In genomic region chr2:85063981-85064599, GRCh38 we compare ENCODE assay signal across 25 cellular contexts.
"Had no signal": no experiment of that assay in that cellular context is flagged by ENCODE, and none has a peak within 500 bp of the region (broad histone marks: within the 10 kb centered on the region; RNA-seq: fewer than 3 reads in every experiment).

No MANE protein-coding gene starts in this region.

- H3K27ac Mint-ChIP-seq: activated CD4-positive, alpha-beta memory T cell treated with anti-CD3 and anti-CD28 coated beads, Interleukin-2, amount 10 ng/mL, durations not matched to agents 7 days and 5 days; activated CD4-positive, alpha-beta T cell treated with anti-CD3 and anti-CD28 coated beads for 36 hours; activated T-cell treated with anti-CD3 and anti-CD28 coated beads, Interleukin-2, amount 50 U/mL, for 72 hours; activated T-helper 2 cell treated with anti-CD3 and anti-CD28 coated beads, Interferon-gamma antibody, Interleukin-2, Interleukin-4, amounts not matched to agents 10 μg/mL and 5 μg/mL and 100 μg/mL, durations not matched to agents 14 hours and 24 hours and 36 hours had no signal

- DNase-seq: activated CD4-positive, alpha-beta memory T cell treated with anti-CD3 and anti-CD28 coated beads, Interleukin-2, amount 10 ng/mL, durations not matched to agents 7 days and 5 days; activated CD4-positive, alpha-beta T cell treated with anti-CD3 and anti-CD28 coated beads for 36 hours; activated CD4-positive, alpha-beta T cell treated with anti-CD3 and anti-CD28 coated beads, Interleukin-2, amount 50 U/mL, for 1 hour; activated CD4-positive, CD25-positive, alpha-beta regulatory T cell; activated gamma-delta T cell treated with Interleukin-2 at 50 U/mL for 16 hours; activated naive CD4-positive, alpha-beta T cell treated with anti-CD3 and anti-CD28 coated beads, Interleukin-2, amount 50 U/mL, for 16 hours; activated T-cell treated with anti-CD3 and anti-CD28 coated beads for 4 hours; activated T-cell treated with anti-CD3 and anti-CD28 coated beads, Interleukin-2, amount 50 U/mL, for 72 hours; brain microvascular endothelial cell; MG63; MV-4-11; NCI-H1092 treated with DMSO at 0.1 percent for 48 hours; NCI-H1436; NCI-H187; NCI-H2081; NCI-H510A treated with DMSO at 0.1 percent for 48 hours; NCI-H69; NK-92 treated with Interleukin-12 subunit alpha and Interleukin-12 subunit beta, amount 100 ng/mL, for 24 hours; OCI-M1; RPMI8226; SK-N-SH; T-helper 1 cell had no signal

- H3K9me3 Mint-ChIP-seq: activated CD4-positive, alpha-beta memory T cell treated with anti-CD3 and anti-CD28 coated beads, Interleukin-2, amount 10 ng/mL, durations not matched to agents 7 days and 5 days; activated T-cell treated with anti-CD3 and anti-CD28 coated beads, Interleukin-2, amount 50 U/mL, for 72 hours; activated T-helper 2 cell treated with anti-CD3 and anti-CD28 coated beads, Interferon-gamma antibody, Interleukin-2, Interleukin-4, amounts not matched to agents 10 μg/mL and 5 μg/mL and 100 μg/mL, durations not matched to agents 14 hours and 24 hours and 36 hours had no signal

- ATAC-seq: activated CD4-positive, alpha-beta T cell treated with anti-CD3 and anti-CD28 coated beads for 36 hours; activated T-cell treated with anti-CD3 and anti-CD28 coated beads, Interleukin-2, amount 50 U/mL, for 72 hours; Panc1; Right ventricle myocardium inferior had no signal

- H3K4me3 Mint-ChIP-seq: activated CD4-positive, alpha-beta memory T cell treated with anti-CD3 and anti-CD28 coated beads, Interleukin-2, amount 10 ng/mL, durations not matched to agents 7 days and 5 days; activated CD4-positive, alpha-beta T cell treated with anti-CD3 and anti-CD28 coated beads for 36 hours; activated T-cell treated with anti-CD3 and anti-CD28 coated beads, Interleukin-2, amount 50 U/mL, for 72 hours had no signal
